ENCODE assay signal across 8 cellular contexts in genomic region chr15:47184003-47184404, GRCh38.
DNase-seq lines count a peak whose midpoint lies in the region; ATAC-seq and TF ChIP-seq lines count a peak whose summit lies in the region.

No MANE protein-coding gene starts in this region.

- peak overlapping the region; percentile 69 for H3K27ac Mint-ChIP-seq in progenitor cell of endocrine pancreas

- no peaks in the 10 kb centered on the region for H3K79me2 ChIP-seq in PC-3 (ENCODE audit: low read length)

- peak overlapping the region; percentile 89 for H3K4me3 Mint-ChIP-seq in progenitor cell of endocrine pancreas (ENCODE audit: low read depth)

- WGBS in gastroesophageal sphincter (ENCODE audit: low coverage in 1 of 2), 2 donors: 0 to 2% methylated on average over 9 to 13 of the region's 33 CpGs

- peak overlapping the region; percentile 75 for H2AFZ ChIP-seq in PC-3 (ENCODE audit: low read length)

- POLR2A ChIA-PET in PC-3 (lab: Charles Lee; ENCODE audit: unreplicated experiment): no interaction called here

- H3K27ac ChIP-seq in PC-3 (ENCODE audit: low read length): no peak overlapping the region
- H3K27ac ChIP-seq in gastroesophageal sphincter: no peak overlapping the region

- no peaks in the 10 kb centered on the region for H3K9me2 ChIP-seq in PC-3 (replicated peaks; ENCODE audit: low read length)

- H3K9me3 Mint-ChIP-seq in progenitor cell of endocrine pancreas (ENCODE audit: low read depth): no peaks in the 10 kb centered on the region

- H3K4me1 ChIP-seq in PC-3 (ENCODE audit: insufficient read depth, low read length) (no peaks in the 10 kb centered on the region), gastroesophageal sphincter (peaks cover 0 to 20% (median 7%) of the 10 kb centered on the region in 3 donors)

- TF ChIP-seq CTCF in PC-3 (conservative IDR thresholded peaks at IDR 0.05; ENCODE audit: low read depth, low read length) (no peak), gastroesophageal sphincter (IDR thresholded peaks at IDR 0.05) (no peak), progenitor cell of endocrine pancreas (IDR thresholded peaks at IDR 0.05; ENCODE audit: unreplicated experiment) (no peak)

- H3K9me3 ChIP-seq in PC-3 (ENCODE audit: low read length) (no peaks in the 10 kb centered on the region), gastroesophageal sphincter (no peaks in the 10 kb centered on the region)

- no peaks in the 10 kb centered on the region for H3K36me3 ChIP-seq in PC-3 (ENCODE audit: low read depth, low read length)
- no peaks in the 10 kb centered on the region for H3K36me3 ChIP-seq in gastroesophageal sphincter

- no peaks in the 10 kb centered on the region for H4K20me1 ChIP-seq in PC-3 (ENCODE audit: low read length)

- peaks cover 12% of the 10 kb centered on the region for H3K4me1 Mint-ChIP-seq in progenitor cell of endocrine pancreas (ENCODE audit: low read depth)

- CTCF ChIA-PET in PC-3 (lab: Charles Lee): no interaction called here

- H3K27me3 ChIP-seq in PC-3 (ENCODE audit: low read length) (peaks cover 44% of the 10 kb centered on the region), gastroesophageal sphincter (peaks cover 64% of the 10 kb centered on the region)

- intact Hi-C loops in PC-3 (cut with micrococcal nuclease): loop anchor here (10.0 kb wide), 1 partner anchor 1469 kb away; no protein-coding TSS in a partner anchor

- H3K36me3 Mint-ChIP-seq in progenitor cell of endocrine pancreas (ENCODE audit: insufficient read depth): no peaks in the 10 kb centered on the region

- H3F3A ChIP-seq in PC-3 (ENCODE audit: low read length, unreplicated experiment): no peaks in the 10 kb centered on the region

- DNase-seq in activated CD8-positive, alpha-beta memory T cell treated with anti-CD3 and anti-CD28 coated beads, Interleukin-2, amount 50 U/mL, for 48 hours: peak; percentile 56
- no peak for DNase-seq in activated CD8-positive, alpha-beta memory T cell treated with anti-CD3 and anti-CD28 coated beads for 24 hours
- DNase-seq in PC-3 (no peak), progenitor cell of endocrine pancreas (ENCODE audit: low spot score, unreplicated experiment) (peak; percentile 40), KG1 (lab: John Stamatoyannopoulos, UW) (no peak), MV-4-11 (lab: John Stamatoyannopoulos, UW) (no peak), putamen (ENCODE audit: low spot score) (no peak)

- ATAC-seq in PC-3 (peak; percentile 68), gastroesophageal sphincter (peak; percentile 19)

- peak overlapping the region; percentile 57 for H3K4me3 ChIP-seq in PC-3 (ENCODE audit: low read length)
- H3K4me3 ChIP-seq in gastroesophageal sphincter: peak overlapping the region; percentile 32 to 55

- no TSS peak for BruUV-seq in PC-3 (replicated peaks; lab: Mats Ljungman, UMichigan)

- TF ChIP-seq POLR2A in gastroesophageal sphincter (IDR thresholded peaks at IDR 0.05): no peak

- H3K27me3 Mint-ChIP-seq in progenitor cell of endocrine pancreas: peaks cover 50% of the 10 kb centered on the region

- H3K9ac ChIP-seq in PC-3 (ENCODE audit: low read length): no peak overlapping the region

- H3K4me2 ChIP-seq in PC-3 (ENCODE audit: low read length): peak overlapping the region; percentile 86

- no peak for TF ChIP-seq EP300 in gastroesophageal sphincter (IDR thresholded peaks at IDR 0.05)

Comparison
In these comparisons a context has a peak if more than half of its experiments do, and no peak if none do; other contexts are left out.
1. DNase-seq: peak in activated CD8-positive, alpha-beta memory T cell treated with anti-CD3 and anti-CD28 coated beads, Interleukin-2, amount 50 U/mL, for 48 hours (single experiment) and progenitor cell of endocrine pancreas (single experiment); none in activated CD8-positive, alpha-beta memory T cell treated with anti-CD3 and anti-CD28 coated beads for 24 hours (single experiment), PC-3 (single experiment), KG1 (single experiment), MV-4-11 (single experiment) and putamen (single experiment).